Comparison of ENCODE assay signal across 30 cellular contexts in the genomic region with DNA sequence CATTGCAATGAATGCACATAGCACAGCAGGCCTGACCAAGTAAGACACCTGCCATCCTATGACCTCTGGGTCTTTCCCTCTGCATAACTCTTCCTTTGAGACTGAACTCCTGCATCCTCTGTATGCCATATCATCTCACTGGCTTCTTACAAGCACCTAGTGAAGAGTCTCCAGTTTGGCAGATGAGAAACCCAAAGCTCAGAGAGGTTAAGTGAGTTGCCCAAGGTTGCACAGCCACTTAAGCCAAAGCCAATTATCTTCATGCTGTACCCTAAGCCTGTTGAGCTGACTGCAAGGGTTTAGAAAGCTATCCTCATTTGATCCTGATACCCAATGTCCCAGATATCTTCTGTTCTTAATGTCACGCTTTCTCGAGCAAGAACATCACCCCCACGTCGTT.
"Had no signal": no experiment of that assay in that cellular context is flagged by ENCODE, and none has a peak within 500 bp of the region (broad histone marks: within the 10 kb centered on the region; RNA-seq: fewer than 3 reads in every experiment).

No MANE protein-coding gene starts in this region.

- H3K36me3 ChIP-seq: adrenal gland, gastrocnemius medialis, WERI-Rb-1 had no signal

- H3K4me1 ChIP-seq: adrenal gland, body of pancreas, gastrocnemius medialis, heart left ventricle had no signal

- DNase-seq: activated B cell treated with CpG ODN at 0.5 μM for 24 hours; activated CD4-positive, alpha-beta T cell treated with anti-CD3 and anti-CD28 coated beads for 48 hours; activated CD4-positive, alpha-beta T cell treated with anti-CD3 and anti-CD28 coated beads, Interleukin-2, amount 50 U/mL, for 1 hour; activated CD4-positive, alpha-beta T cell treated with anti-CD3 and anti-CD28 coated beads, Interleukin-2, amount 50 U/mL, for 48 hours; activated CD8-positive, alpha-beta memory T cell treated with anti-CD3 and anti-CD28 coated beads for 24 hours; activated CD8-positive, alpha-beta T cell treated with anti-CD3 and anti-CD28 coated beads for 36 hours; activated effector memory CD4-positive, alpha-beta T cell treated with Interleukin-2 at 50 U/mL for 16 hours; activated gamma-delta T cell treated with Interleukin-2 at 50 U/mL for 16 hours; activated naive CD4-positive, alpha-beta T cell treated with anti-CD3 and anti-CD28 coated beads, Interleukin-2, amount 50 U/mL, for 16 hours; activated naive CD4-positive, alpha-beta T cell treated with Interleukin-2 at 50 U/mL for 16 hours; activated naive CD8-positive, alpha-beta T cell treated with anti-CD3 and anti-CD28 coated beads for 36 hours; activated naive CD8-positive, alpha-beta T cell treated with anti-CD3 and anti-CD28 coated beads, Interleukin-2, amount 50 U/mL, for 24 hours; activated T-cell treated with anti-CD3 and anti-CD28 coated beads, Interleukin-2, amount 50 U/mL, for 4 hours; adrenal gland; amygdala; body of pancreas; central memory CD4-positive, alpha-beta T cell; dorsolateral prefrontal cortex; effector memory CD4-positive, alpha-beta T cell; foreskin fibroblast; gastrocnemius medialis; glutamatergic neuron; heart left ventricle; T-helper 2 cell; WERI-Rb-1 had no signal

- H3K27ac ChIP-seq: adrenal gland, body of pancreas, cardiac muscle cell, coronary artery, dorsolateral prefrontal cortex, gastrocnemius medialis, heart left ventricle, WERI-Rb-1 had no signal

- H3K27me3 ChIP-seq: adrenal gland, body of pancreas, cardiac muscle cell, dorsolateral prefrontal cortex, gastrocnemius medialis, heart left ventricle had no signal

- H3K4me3 ChIP-seq: adrenal gland, body of pancreas, cardiac muscle cell, coronary artery, dorsolateral prefrontal cortex, gastrocnemius medialis, heart left ventricle had no signal

- H3K9me3 ChIP-seq: adrenal gland, body of pancreas, gastrocnemius medialis, heart left ventricle had no signal

- ATAC-seq: activated CD4-positive, CD25-positive, alpha-beta regulatory T cell treated with anti-CD3 and anti-CD28 coated beads, Interleukin-2, amount 50 U/mL, for 24 hours; activated CD8-positive, alpha-beta T cell treated with anti-CD3 and anti-CD28 coated beads for 36 hours; activated naive CD8-positive, alpha-beta T cell treated with anti-CD3 and anti-CD28 coated beads, Interleukin-2, amount 50 U/mL, for 24 hours; activated T-cell treated with anti-CD3 and anti-CD28 coated beads, Interleukin-2, amount 50 U/mL, for 4 hours; activated T-helper 17 cell treated with anti-CD3 and anti-CD28 coated beads, Interleukin-2, amount 50 U/mL, for 72 hours; body of pancreas; esophagus mucosa; gastrocnemius medialis; heart left ventricle had no signal
